ENCODE assay signal across 16 cellular contexts in the genomic region with DNA sequence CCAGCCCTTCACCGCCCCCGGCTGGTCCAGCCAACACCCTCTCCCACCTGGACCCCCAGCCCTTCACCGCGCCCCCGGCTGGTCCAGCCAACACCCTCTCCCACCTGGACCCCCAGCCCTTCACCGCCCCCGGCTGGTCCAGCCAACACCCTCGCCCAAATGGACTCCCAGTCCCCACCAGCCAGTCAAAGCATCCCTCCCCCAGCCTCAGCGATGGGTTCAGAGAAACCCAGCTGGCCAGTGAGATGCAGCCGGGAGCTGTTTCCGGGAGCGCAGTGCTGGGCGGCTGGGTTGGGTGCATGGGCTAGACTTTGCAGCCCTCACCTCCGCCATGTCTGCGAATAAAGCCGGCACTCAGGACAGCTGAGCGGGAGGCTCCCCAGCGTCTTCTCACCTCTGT. TPM values are rescaled to one million over a fixed set of nuclear protein-coding genes. Genes with fewer than 3 reads are reported as not detected.
A peak's percentile ranks its signal among the peaks of the same experiment; 100 is the strongest.
DNase-seq lines count a peak whose midpoint lies in the region; ATAC-seq, FAIRE-seq and TF ChIP-seq lines count a peak whose summit lies in the region.
"Had no signal": no experiment of that assay in that cellular context is flagged by ENCODE, and none has a peak within 500 bp of the region (broad histone marks: within the 10 kb centered on the region; RNA-seq: fewer than 3 reads in every experiment).

No MANE protein-coding gene starts in this region.

- no peak for ATAC-seq in HepG2
- no peak for ATAC-seq in right lobe of liver

- TF ChIP-seq POLR2A in HepG2 (IDR thresholded peaks at IDR 0.05; ENCODE audit: insufficient read depth in 1 of 2, low read depth in 2 of 2, low read length in 2 of 2) (no peak), right lobe of liver (IDR thresholded peaks at IDR 0.05) (no peak)

- POLR2A ChIA-PET in HepG2 (lab: Yijun Ruan, JAX), result interaction anchor here (1.3 to 1.6 kb wide), 4 partner anchors 12 to 107 kb away, joined by 5 to 15 read pairs (median 12); no protein-coding TSS in a partner anchor

- H3K27ac ChIP-seq in HepG2 (ENCODE audit: extremely low read length, insufficient read depth, low read length) (peak overlapping the region; percentile 51), right lobe of liver (no peak overlapping the region), mesendoderm (ENCODE audit: low read depth, low read length) (no peak overlapping the region)
- H3K27ac ChIP-seq: C4-2B, SJCRH30 had no signal

- TF ChIP-seq CTCF in HepG2 (CRISPR knock-in tag; IDR thresholded peaks at IDR 0.05), result no peak
- no peak for TF ChIP-seq CTCF in right lobe of liver (IDR thresholded peaks at IDR 0.05)
- no peak for TF ChIP-seq CTCF in chondrocyte (IDR thresholded peaks at IDR 0.05)

- H3K27ac Mint-ChIP-seq in chondrocyte (ENCODE audit: unreplicated experiment), result no peak overlapping the region
- no peak overlapping the region for H3K27ac Mint-ChIP-seq in activated naive CD4-positive, alpha-beta T cell treated with anti-CD3 and anti-CD28 coated beads, Interleukin-2, amount 10 ng/mL, durations not matched to agents 7 days and 5 days

- CTCF ChIA-PET in HepG2 (lab: Yijun Ruan, JAX; ENCODE audit: low intra/inter-chr PET ratio, low total read pairs), result no interaction called here
- CTCF ChIA-PET in activated naive CD4-positive, alpha-beta T cell treated with anti-CD3 and anti-CD28 coated beads, Interleukin-2, amount 10 ng/mL, durations not matched to agents 7 days and 5 days (lab: Charles Lee), result no interaction called here

- H3K9ac ChIP-seq in HepG2 (ENCODE audit: insufficient read depth, low read depth, low read length) (no peak overlapping the region), mesendoderm (ENCODE audit: low read length) (no peak overlapping the region)

- no peak overlapping the region for H3K4me2 ChIP-seq in HepG2 (ENCODE audit: low read depth, low read length)
- no peak overlapping the region for H3K4me2 ChIP-seq in mesendoderm (ENCODE audit: low read length)

- H3K27me3 ChIP-seq in HepG2 (ENCODE audit: control insufficient read depth in 1 of 2, insufficient read depth in 2 of 2, low read length in 2 of 2), result no peaks in the 10 kb centered on the region
- H3K27me3 ChIP-seq in right lobe of liver, result no peaks in the 10 kb centered on the region
- no peaks in the 10 kb centered on the region for H3K27me3 ChIP-seq in mesendoderm (ENCODE audit: insufficient read depth, low read length, poor library complexity)
- H3K27me3 ChIP-seq: SJCRH30 had no signal

- TF ChIP-seq EP300 in HepG2 (IDR thresholded peaks at IDR 0.05; ENCODE audit: low read depth in 2 of 2, low read length in 2 of 2) (no peak), HepG2 (CRISPR knock-in tag; IDR thresholded peaks at IDR 0.05; ENCODE audit: borderline replicate concordance) (no peak)

- DNase-seq in HepG2 (ENCODE audit: low spot score), result no peak
- no peak for DNase-seq in right lobe of liver
- peak; percentile 93 for DNase-seq in chondrocyte (ENCODE audit: low spot score)
- no peak for DNase-seq in mesendoderm
- DNase-seq in stimulated activated naive CD4-positive, alpha-beta T cell (lab: John Stamatoyannopoulos, UW), result no peak
- DNase-seq in activated naive CD4-positive, alpha-beta T cell treated with anti-CD3 and anti-CD28 coated beads, Interleukin-2, amount 10 ng/mL, durations not matched to agents 7 days and 5 days, result no peak
- DNase-seq in RKO (ENCODE audit: low spot score), result no peak
- DNase-seq in NCI-H748 (lab: John Stamatoyannopoulos, UW; ENCODE audit: unreplicated experiment), result no peak
- DNase-seq: H9, NCI-H187, RPMI8226 had no signal

- no peaks in the 10 kb centered on the region for H3K36me3 Mint-ChIP-seq in chondrocyte (ENCODE audit: low read depth)
- H3K36me3 Mint-ChIP-seq in activated naive CD4-positive, alpha-beta T cell treated with anti-CD3 and anti-CD28 coated beads, Interleukin-2, amount 10 ng/mL, durations not matched to agents 7 days and 5 days, result no peaks in the 10 kb centered on the region

- FAIRE-seq in HepG2 (lab: Jason Lieb, UNC), result no peak
- FAIRE-seq: GM12892 had no signal

- no peak overlapping the region for H2AK5ac ChIP-seq in mesendoderm (ENCODE audit: low read length)

- no peak overlapping the region for H3K4me3 Mint-ChIP-seq in chondrocyte (ENCODE audit: unreplicated experiment)
- H3K4me3 Mint-ChIP-seq in activated naive CD4-positive, alpha-beta T cell treated with anti-CD3 and anti-CD28 coated beads, Interleukin-2, amount 10 ng/mL, durations not matched to agents 7 days and 5 days, result no peak overlapping the region
- H3K4me3 Mint-ChIP-seq: H9 had no signal

- H3K36me3 ChIP-seq in HepG2 (replicated peaks in 1 of 2; ENCODE audit: control insufficient read depth in 1 of 2, insufficient read depth in 2 of 2, low read length in 2 of 2), result no peaks in the 10 kb centered on the region
- no peaks in the 10 kb centered on the region for H3K36me3 ChIP-seq in right lobe of liver
- no peaks in the 10 kb centered on the region for H3K36me3 ChIP-seq in mesendoderm (ENCODE audit: control insufficient read depth, insufficient read depth, low read length)
- H3K36me3 ChIP-seq: SJCRH30 had no signal

- in situ Hi-C loops in HepG2 (cut with HindIII; ENCODE audit: extremely low pct_ligation_motif_present, low pct_unique_long_range_greater_than_20kb), result no loop called here

- TF ChIP-seq RAD21 in HepG2 (CRISPR knock-in tag; IDR thresholded peaks at IDR 0.05), result no peak

- H4K5ac ChIP-seq in mesendoderm (ENCODE audit: low read length), result no peak overlapping the region

- no peak overlapping the region for H3K23ac ChIP-seq in mesendoderm (ENCODE audit: low read length)

- no peak overlapping the region for H2BK5ac ChIP-seq in mesendoderm (ENCODE audit: low read length)

- no peak overlapping the region for H2BK120ac ChIP-seq in mesendoderm (ENCODE audit: low read depth, low read length)

- H3K79me1 ChIP-seq in mesendoderm (ENCODE audit: low read length), result no peaks in the 10 kb centered on the region

- no TSS peak for BruUV-seq in HepG2 (replicated peaks; lab: Mats Ljungman, UMichigan)

- no peak overlapping the region for H2AFZ ChIP-seq in HepG2 (ENCODE audit: low read length)

- no peaks in the 10 kb centered on the region for H3K27me3 Mint-ChIP-seq in chondrocyte (ENCODE audit: low read depth)
- peaks cover 31% of the 10 kb centered on the region for H3K27me3 Mint-ChIP-seq in activated naive CD4-positive, alpha-beta T cell treated with anti-CD3 and anti-CD28 coated beads, Interleukin-2, amount 10 ng/mL, durations not matched to agents 7 days and 5 days

- WGBS in HepG2 (ENCODE audit: low lambda C conversion rate), result 91% methylated on average over 12 of the region's 18 CpGs
- WGBS in right lobe of liver (ENCODE audit: insufficient coverage, low coverage, low lambda C conversion rate, missing lambda C conversion rate), result 73% methylated on average over 12 of the region's 18 CpGs
- WGBS in mesendoderm (ENCODE audit: extremely low coverage, insufficient coverage, low lambda C conversion rate), result no CpG with 5 or more reads among the region's 18 CpGs

- H3K4ac ChIP-seq in mesendoderm (ENCODE audit: low read depth, low read length), result no peak overlapping the region

- intact Hi-C loops in HepG2 (cut with micrococcal nuclease; ENCODE audit: unreplicated experiment) (no loop called here), right lobe of liver (cut with DNase I) (no loop called here)

- peak overlapping the region; percentile 56 for H3K56ac ChIP-seq in mesendoderm (ENCODE audit: low read length)

- H3K4me1 ChIP-seq in HepG2 (ENCODE audit: insufficient read depth, low read length), result peaks cover 66% of the 10 kb centered on the region
- H3K4me1 ChIP-seq in right lobe of liver, result no peaks in the 10 kb centered on the region
- no peaks in the 10 kb centered on the region for H3K4me1 ChIP-seq in mesendoderm (ENCODE audit: control insufficient read depth, low read depth, low read length)
- H3K4me1 ChIP-seq: SJCRH30 had no signal

- no peak overlapping the region for H2BK15ac ChIP-seq in mesendoderm (replicated peaks; ENCODE audit: low read depth)

- H4K8ac ChIP-seq in mesendoderm (ENCODE audit: low read depth, low read length), result no peak overlapping the region

- H3K18ac ChIP-seq in mesendoderm (ENCODE audit: low read length), result no peak overlapping the region

- no peaks in the 10 kb centered on the region for H4K20me1 ChIP-seq in HepG2 (ENCODE audit: insufficient read depth, low read length)

- H3K9me3 ChIP-seq in HepG2 (ENCODE audit: low read length) (no peaks in the 10 kb centered on the region), right lobe of liver (no peaks in the 10 kb centered on the region)
- H3K9me3 ChIP-seq: SJCRH30 had no signal

- H3K9me3 Mint-ChIP-seq in chondrocyte (ENCODE audit: low read depth), result no peaks in the 10 kb centered on the region
- H3K9me3 Mint-ChIP-seq in activated naive CD4-positive, alpha-beta T cell treated with anti-CD3 and anti-CD28 coated beads, Interleukin-2, amount 10 ng/mL, durations not matched to agents 7 days and 5 days, result no peaks in the 10 kb centered on the region

- H3K79me2 ChIP-seq in HepG2 (ENCODE audit: insufficient read depth, low read length), result no peaks in the 10 kb centered on the region
- H3K79me2 ChIP-seq in mesendoderm (ENCODE audit: control insufficient read depth, insufficient read depth, low read length), result no peaks in the 10 kb centered on the region

- peaks cover 9% of the 10 kb centered on the region for H3K4me1 Mint-ChIP-seq in chondrocyte (ENCODE audit: low read depth)
- H3K4me1 Mint-ChIP-seq in activated naive CD4-positive, alpha-beta T cell treated with anti-CD3 and anti-CD28 coated beads, Interleukin-2, amount 10 ng/mL, durations not matched to agents 7 days and 5 days, result peaks cover 2% of the 10 kb centered on the region

- H3K4me3 ChIP-seq in HepG2 (replicated peaks in 1 of 3; ENCODE audit: insufficient read depth in 1 of 3, low read depth in 2 of 3, low read length in 3 of 3), result no peak overlapping the region
- H3K4me3 ChIP-seq in right lobe of liver, result no peak overlapping the region
- no peak overlapping the region for H3K4me3 ChIP-seq in mesendoderm (ENCODE audit: low read length)
- H3K4me3 ChIP-seq: SJCRH30 had no signal

RNA-seq across cellular contexts. Expression of a gene that starts 6.5 kb away (rescaled TPM):
- total RNA-seq in HepG2 (2016; rRNA removed; fragmentation: Illumina TruSeq; extraction: Trizol), result 119 and 138 TPM in 2 replicates
- 181 and 194 TPM in 2 replicates for total RNA-seq in HepG2 (2016; cell fraction: cytosol; rRNA removed; fragmentation: Illumina TruSeq; extraction: Trizol; ENCODE audit: low read depth)
- 104 and 144 TPM in 2 replicates for total RNA-seq in HepG2 (2016; cell fraction: insoluble cytoplasmic fraction; rRNA removed; fragmentation: Illumina TruSeq; extraction: Trizol)
- total RNA-seq in HepG2 (2016; cell fraction: membrane; rRNA removed; fragmentation: Illumina TruSeq; extraction: Trizol), result 198 and 240 TPM in 2 replicates
- total RNA-seq in HepG2 (2016; cell fraction: nucleus; rRNA removed; fragmentation: Illumina TruSeq; extraction: Trizol), result 59.6 and 65.5 TPM in 2 replicates
- polyA plus RNA-seq in HepG2 (2011; rRNA removed), result 140 and 150 TPM in 2 replicates
- polyA plus RNA-seq in HepG2 (2011; cell fraction: cytosol; rRNA removed), result 102 and 147 TPM in 2 replicates
- 121 and 122 TPM in 2 replicates for polyA plus RNA-seq in HepG2 (2011; cell fraction: nucleus; rRNA removed)
- polyA plus RNA-seq in HepG2 (2012), result 90.8 and 101 TPM in 2 replicates
- polyA plus RNA-seq in HepG2 (2016; cell fraction: cytosol; fragmentation: Illumina TruSeq; extraction: Trizol; ENCODE audit: low read depth), result 157 and 191 TPM in 2 replicates
- 118 and 140 TPM in 2 replicates for polyA plus RNA-seq in HepG2 (2016; cell fraction: insoluble cytoplasmic fraction; fragmentation: Illumina TruSeq; extraction: Trizol; ENCODE audit: low read depth)
- polyA plus RNA-seq in HepG2 (2016; cell fraction: membrane; fragmentation: Illumina TruSeq; extraction: Trizol; ENCODE audit: low read depth), result 153 and 184 TPM in 2 replicates
- polyA plus RNA-seq in HepG2 (2016; cell fraction: nucleus; fragmentation: Illumina TruSeq; extraction: Trizol; ENCODE audit: insufficient read depth, low read depth), result 130 and 138 TPM in 2 replicates
- polyA minus RNA-seq in HepG2 (2011; rRNA and poly(A)+ RNA removed; ENCODE audit: low replicate concordance), result 60.5 and 88.3 TPM in 2 replicates
- polyA minus RNA-seq in HepG2 (2011; cell fraction: cytosol; rRNA and poly(A)+ RNA removed), result 42.1 and 46.2 TPM in 2 replicates
- 19.1 and 22.1 TPM in 2 replicates for polyA minus RNA-seq in HepG2 (2011; cell fraction: nucleus; rRNA and poly(A)+ RNA removed)
- 10 to 100 TPM; 44.8 to 81.8 (median 49.5) TPM for total RNA-seq in right lobe of liver
- 41.4 to 71.1 TPM (median 66.9 TPM) in 3 replicates for total RNA-seq in chondrocyte
- polyA plus RNA-seq in mesendoderm (2013, experiment 1 of 2), result 78.8 TPM
- polyA plus RNA-seq in mesendoderm (2013, experiment 2 of 2), result 81.6 TPM

RNA-seq across cellular contexts. Expression of a gene that starts 17.7 kb away (rescaled TPM):
- total RNA-seq in HepG2 (2016; rRNA removed; fragmentation: Illumina TruSeq; extraction: Trizol) (4.2 and 6.2 TPM in 2 replicates), right lobe of liver (10 to 100 TPM in 3 of 6 experiments, 1 to 10 TPM in 3; 8.2 to 42.2 (median 10.3) TPM), chondrocyte (18.3 to 22.6 TPM (median 21.3 TPM) in 3 replicates)
- total RNA-seq in HepG2 (2016; cell fraction: cytosol; rRNA removed; fragmentation: Illumina TruSeq; extraction: Trizol; ENCODE audit: low read depth), result 4.1 and 5.0 TPM in 2 replicates
- 3.9 and 5.0 TPM in 2 replicates for total RNA-seq in HepG2 (2016; cell fraction: insoluble cytoplasmic fraction; rRNA removed; fragmentation: Illumina TruSeq; extraction: Trizol)
- 4.2 and 4.9 TPM in 2 replicates for total RNA-seq in HepG2 (2016; cell fraction: membrane; rRNA removed; fragmentation: Illumina TruSeq; extraction: Trizol)
- 2.4 and 3.4 TPM in 2 replicates for total RNA-seq in HepG2 (2016; cell fraction: nucleus; rRNA removed; fragmentation: Illumina TruSeq; extraction: Trizol)
- polyA plus RNA-seq in HepG2 (2011; rRNA removed), result 1.1 and 2.0 TPM in 2 replicates
- 1.7 and 4.3 TPM in 2 replicates for polyA plus RNA-seq in HepG2 (2011; cell fraction: cytosol; rRNA removed)
- polyA plus RNA-seq in HepG2 (2011; cell fraction: nucleus; rRNA removed), result 3.3 and 3.7 TPM in 2 replicates
- polyA plus RNA-seq in HepG2 (2012), result 1.0 and 2.2 TPM in 2 replicates
- 2.0 and 2.2 TPM in 2 replicates for polyA plus RNA-seq in HepG2 (2016; cell fraction: cytosol; fragmentation: Illumina TruSeq; extraction: Trizol; ENCODE audit: low read depth)
- 3.3 and 4.8 TPM in 2 replicates for polyA plus RNA-seq in HepG2 (2016; cell fraction: insoluble cytoplasmic fraction; fragmentation: Illumina TruSeq; extraction: Trizol; ENCODE audit: low read depth)
- 2.0 and 2.2 TPM in 2 replicates for polyA plus RNA-seq in HepG2 (2016; cell fraction: membrane; fragmentation: Illumina TruSeq; extraction: Trizol; ENCODE audit: low read depth)
- polyA plus RNA-seq in HepG2 (2016; cell fraction: nucleus; fragmentation: Illumina TruSeq; extraction: Trizol; ENCODE audit: insufficient read depth, low read depth), result 3.1 and 4.1 TPM in 2 replicates
- 2.3 and 2.8 TPM in 2 replicates for polyA minus RNA-seq in HepG2 (2011; rRNA and poly(A)+ RNA removed; ENCODE audit: low replicate concordance)
- polyA minus RNA-seq in HepG2 (2011; cell fraction: cytosol; rRNA and poly(A)+ RNA removed), result 1.4 and 1.8 TPM in 2 replicates
- polyA minus RNA-seq in HepG2 (2011; cell fraction: nucleus; rRNA and poly(A)+ RNA removed), result 2.1 and 2.3 TPM in 2 replicates
- 3.2 TPM for polyA plus RNA-seq in mesendoderm (2013, experiment 1 of 2)
- 3.1 TPM for polyA plus RNA-seq in mesendoderm (2013, experiment 2 of 2)

RNA-seq across cellular contexts. Expression of a gene that starts 18.8 kb away (rescaled TPM):
- total RNA-seq in HepG2 (2016; rRNA removed; fragmentation: Illumina TruSeq; extraction: Trizol) (not detected in 2 replicates), right lobe of liver (under 1 TPM in 3 of 6 experiments, not detected in 3; 0.59 to 0.95 (median 0.74) TPM), chondrocyte (not detected in 3 replicates)
- not detected in 2 replicates for total RNA-seq in HepG2 (2016; cell fraction: cytosol; rRNA removed; fragmentation: Illumina TruSeq; extraction: Trizol; ENCODE audit: low read depth)
- total RNA-seq in HepG2 (2016; cell fraction: insoluble cytoplasmic fraction; rRNA removed; fragmentation: Illumina TruSeq; extraction: Trizol), result not detected in 2 replicates
- not detected in 2 replicates for total RNA-seq in HepG2 (2016; cell fraction: membrane; rRNA removed; fragmentation: Illumina TruSeq; extraction: Trizol)
- total RNA-seq in HepG2 (2016; cell fraction: nucleus; rRNA removed; fragmentation: Illumina TruSeq; extraction: Trizol), result not detected in 2 replicates
- 0.07 TPM in 1 of 2 replicates, not detected in the other for polyA plus RNA-seq in HepG2 (2011; rRNA removed)
- polyA plus RNA-seq in HepG2 (2011; cell fraction: cytosol; rRNA removed), result 0.13 TPM in 1 of 2 replicates, not detected in the other
- 0.50 and 0.71 TPM in 2 replicates for polyA plus RNA-seq in HepG2 (2011; cell fraction: nucleus; rRNA removed)
- polyA plus RNA-seq in HepG2 (2012), result 0.16 TPM in 1 of 2 replicates, not detected in the other
- not detected in 2 replicates for polyA plus RNA-seq in HepG2 (2016; cell fraction: cytosol; fragmentation: Illumina TruSeq; extraction: Trizol; ENCODE audit: low read depth)
- polyA plus RNA-seq in HepG2 (2016; cell fraction: insoluble cytoplasmic fraction; fragmentation: Illumina TruSeq; extraction: Trizol; ENCODE audit: low read depth), result not detected in 2 replicates
- not detected in 2 replicates for polyA plus RNA-seq in HepG2 (2016; cell fraction: membrane; fragmentation: Illumina TruSeq; extraction: Trizol; ENCODE audit: low read depth)
- not detected in 2 replicates for polyA plus RNA-seq in HepG2 (2016; cell fraction: nucleus; fragmentation: Illumina TruSeq; extraction: Trizol; ENCODE audit: insufficient read depth, low read depth)
- polyA minus RNA-seq in HepG2 (2011; rRNA and poly(A)+ RNA removed; ENCODE audit: low replicate concordance), result not detected in 2 replicates
- polyA minus RNA-seq in HepG2 (2011; cell fraction: cytosol; rRNA and poly(A)+ RNA removed), result not detected in 2 replicates
- polyA minus RNA-seq in HepG2 (2011; cell fraction: nucleus; rRNA and poly(A)+ RNA removed), result not detected in 2 replicates
- polyA plus RNA-seq in mesendoderm (2013, experiment 1 of 2), result 0.13 TPM
- polyA plus RNA-seq in mesendoderm (2013, experiment 2 of 2), result 0.25 TPM
- total RNA-seq: HT-29, SJCRH30 had no signal

RNA-seq across cellular contexts. Expression of a gene that starts 28.7 kb away (rescaled TPM):
- total RNA-seq in HepG2 (2016; rRNA removed; fragmentation: Illumina TruSeq; extraction: Trizol), result 0.21 and 0.33 TPM in 2 replicates
- total RNA-seq in HepG2 (2016; cell fraction: cytosol; rRNA removed; fragmentation: Illumina TruSeq; extraction: Trizol; ENCODE audit: low read depth), result 0.30 and 0.44 TPM in 2 replicates
- total RNA-seq in HepG2 (2016; cell fraction: insoluble cytoplasmic fraction; rRNA removed; fragmentation: Illumina TruSeq; extraction: Trizol), result 0.30 TPM in 1 of 2 replicates, not detected in the other
- total RNA-seq in HepG2 (2016; cell fraction: membrane; rRNA removed; fragmentation: Illumina TruSeq; extraction: Trizol), result 0.37 and 0.45 TPM in 2 replicates
- 0.22 TPM in 1 of 2 replicates, not detected in the other for total RNA-seq in HepG2 (2016; cell fraction: nucleus; rRNA removed; fragmentation: Illumina TruSeq; extraction: Trizol)
- 0.29 and 0.39 TPM in 2 replicates for polyA plus RNA-seq in HepG2 (2011; rRNA removed)
- 0.42 and 0.60 TPM in 2 replicates for polyA plus RNA-seq in HepG2 (2011; cell fraction: cytosol; rRNA removed)
- 1.9 and 2.3 TPM in 2 replicates for polyA plus RNA-seq in HepG2 (2011; cell fraction: nucleus; rRNA removed)
- polyA plus RNA-seq in HepG2 (2012), result 1.7 and 2.3 TPM in 2 replicates
- 0.62 and 0.89 TPM in 2 replicates for polyA plus RNA-seq in HepG2 (2016; cell fraction: cytosol; fragmentation: Illumina TruSeq; extraction: Trizol; ENCODE audit: low read depth)
- 0.33 and 0.51 TPM in 2 replicates for polyA plus RNA-seq in HepG2 (2016; cell fraction: insoluble cytoplasmic fraction; fragmentation: Illumina TruSeq; extraction: Trizol; ENCODE audit: low read depth)
- 0.74 and 0.99 TPM in 2 replicates for polyA plus RNA-seq in HepG2 (2016; cell fraction: membrane; fragmentation: Illumina TruSeq; extraction: Trizol; ENCODE audit: low read depth)
- polyA plus RNA-seq in HepG2 (2016; cell fraction: nucleus; fragmentation: Illumina TruSeq; extraction: Trizol; ENCODE audit: insufficient read depth, low read depth), result 0.89 and 1.4 TPM in 2 replicates
- 1.1 TPM in 1 of 2 replicates, not detected in the other for polyA minus RNA-seq in HepG2 (2011; rRNA and poly(A)+ RNA removed; ENCODE audit: low replicate concordance)
- 0.62 and 0.89 TPM in 2 replicates for polyA minus RNA-seq in HepG2 (2011; cell fraction: cytosol; rRNA and poly(A)+ RNA removed)
- polyA minus RNA-seq in HepG2 (2011; cell fraction: nucleus; rRNA and poly(A)+ RNA removed), result 0.26 and 0.75 TPM in 2 replicates
- under 1 TPM; 0.11 to 0.69 (median 0.31) TPM for total RNA-seq in right lobe of liver
- total RNA-seq in chondrocyte, result 0.59 to 0.92 TPM (median 0.62 TPM) in 3 replicates
- 0.18 TPM for polyA plus RNA-seq in mesendoderm (2013, experiment 1 of 2)
- polyA plus RNA-seq in mesendoderm (2013, experiment 2 of 2), result 0.24 TPM
- total RNA-seq: Daoy had no signal

RNA-seq across cellular contexts. Expression of a gene that starts 47.4 kb away (rescaled TPM):
- 136 and 309 TPM in 2 replicates for total RNA-seq in HepG2 (2016; rRNA removed; fragmentation: Illumina TruSeq; extraction: Trizol)
- 81.8 and 84.4 TPM in 2 replicates for total RNA-seq in HepG2 (2016; cell fraction: cytosol; rRNA removed; fragmentation: Illumina TruSeq; extraction: Trizol; ENCODE audit: low read depth)
- total RNA-seq in HepG2 (2016; cell fraction: insoluble cytoplasmic fraction; rRNA removed; fragmentation: Illumina TruSeq; extraction: Trizol), result 114 and 317 TPM in 2 replicates
- 96.0 and 109 TPM in 2 replicates for total RNA-seq in HepG2 (2016; cell fraction: membrane; rRNA removed; fragmentation: Illumina TruSeq; extraction: Trizol)
- total RNA-seq in HepG2 (2016; cell fraction: nucleus; rRNA removed; fragmentation: Illumina TruSeq; extraction: Trizol), result 271 and 340 TPM in 2 replicates
- 754 and 1,057 TPM in 2 replicates for polyA plus RNA-seq in HepG2 (2011; rRNA removed)
- 595 and 749 TPM in 2 replicates for polyA plus RNA-seq in HepG2 (2011; cell fraction: cytosol; rRNA removed)
- 561 and 615 TPM in 2 replicates for polyA plus RNA-seq in HepG2 (2011; cell fraction: nucleus; rRNA removed)
- polyA plus RNA-seq in HepG2 (2012), result 926 and 933 TPM in 2 replicates
- polyA plus RNA-seq in HepG2 (2016; cell fraction: cytosol; fragmentation: Illumina TruSeq; extraction: Trizol; ENCODE audit: low read depth), result 148 and 149 TPM in 2 replicates
- 179 and 219 TPM in 2 replicates for polyA plus RNA-seq in HepG2 (2016; cell fraction: insoluble cytoplasmic fraction; fragmentation: Illumina TruSeq; extraction: Trizol; ENCODE audit: low read depth)
- polyA plus RNA-seq in HepG2 (2016; cell fraction: membrane; fragmentation: Illumina TruSeq; extraction: Trizol; ENCODE audit: low read depth), result 152 and 167 TPM in 2 replicates
- 760 and 837 TPM in 2 replicates for polyA plus RNA-seq in HepG2 (2016; cell fraction: nucleus; fragmentation: Illumina TruSeq; extraction: Trizol; ENCODE audit: insufficient read depth, low read depth)
- polyA minus RNA-seq in HepG2 (2011; rRNA and poly(A)+ RNA removed; ENCODE audit: low replicate concordance), result 426 and 707 TPM in 2 replicates
- 369 and 454 TPM in 2 replicates for polyA minus RNA-seq in HepG2 (2011; cell fraction: cytosol; rRNA and poly(A)+ RNA removed)
- 97.1 and 115 TPM in 2 replicates for polyA minus RNA-seq in HepG2 (2011; cell fraction: nucleus; rRNA and poly(A)+ RNA removed)
- total RNA-seq in right lobe of liver, result 100 to 1,000 TPM in 4 of 6 experiments, 10 to 100 TPM in 2; 88.6 to 369 (median 124) TPM
- 440 to 503 TPM (median 452 TPM) in 3 replicates for total RNA-seq in chondrocyte
- 492 TPM for polyA plus RNA-seq in mesendoderm (2013, experiment 1 of 2)
- 502 TPM for polyA plus RNA-seq in mesendoderm (2013, experiment 2 of 2)
